Comparison of ENCODE assay signal across 21 cellular contexts in the genomic region with DNA sequence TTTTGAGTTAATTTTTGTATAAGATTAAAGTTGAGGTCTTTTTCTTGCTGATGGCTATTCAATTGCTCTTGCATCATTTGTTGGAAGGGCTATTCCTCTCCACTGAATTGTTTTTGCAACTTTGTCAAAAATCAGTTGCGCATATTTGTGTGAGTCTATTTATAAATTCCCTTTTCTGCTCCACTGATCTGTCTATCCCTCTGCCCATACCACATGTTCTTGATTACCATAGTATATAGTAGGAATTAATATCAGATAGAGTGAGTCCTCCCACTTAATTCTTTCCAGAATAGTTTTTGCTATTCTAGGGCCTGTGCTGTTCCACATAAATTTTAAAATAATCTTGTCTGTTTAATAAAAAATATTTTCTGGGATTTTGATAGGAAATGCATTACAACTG.
"Had no signal": no experiment of that assay in that cellular context is flagged by ENCODE, and none has a peak within 500 bp of the region (broad histone marks: within the 10 kb centered on the region; RNA-seq: fewer than 3 reads in every experiment).

No MANE protein-coding gene starts in this region.

- H3K27ac Mint-ChIP-seq: naive thymus-derived CD4-positive, alpha-beta T cell; nephron progenitor cell; stimulated activated effector memory CD8-positive, alpha-beta T cell treated with anti-CD3 and anti-CD28 coated beads, Interleukin-12 subunit alpha, Interleukin-12 subunit beta, amount 100 ng/mL, for 72 hours had no signal

- FAIRE-seq: endothelial cell of umbilical vein, islet of Langerhans had no signal

- H3K4me3 ChIP-seq: colonic mucosa, heart left ventricle, psoas muscle, right lobe of liver, tibial artery, upper lobe of left lung, uterus had no signal

- H3K4me1 Mint-ChIP-seq: nephron progenitor cell; stimulated activated effector memory CD8-positive, alpha-beta T cell treated with anti-CD3 and anti-CD28 coated beads, Interleukin-12 subunit alpha, Interleukin-12 subunit beta, amount 100 ng/mL, for 72 hours had no signal

- H3K9me3 Mint-ChIP-seq: naive thymus-derived CD4-positive, alpha-beta T cell; nephron progenitor cell; stimulated activated effector memory CD8-positive, alpha-beta T cell treated with anti-CD3 and anti-CD28 coated beads, Interleukin-12 subunit alpha, Interleukin-12 subunit beta, amount 100 ng/mL, for 72 hours had no signal

- ATAC-seq: heart left ventricle; naive thymus-derived CD4-positive, alpha-beta T cell; psoas muscle; right lobe of liver; stimulated activated effector memory CD8-positive, alpha-beta T cell treated with anti-CD3 and anti-CD28 coated beads, Interleukin-12 subunit alpha, Interleukin-12 subunit beta, amount 100 ng/mL, for 72 hours; stimulated activated naive CD8-positive, alpha-beta T cell treated with anti-CD3 and anti-CD28 coated beads, Interleukin-15, Interleukin-2, amounts not matched to agents 100 U/mL and 50 U/mL, for 24 hours had no signal

- H3K27ac ChIP-seq: colonic mucosa, heart left ventricle, psoas muscle, right lobe of liver, tibial artery, upper lobe of left lung, uterus had no signal

- H3K36me3 ChIP-seq: colonic mucosa, heart left ventricle, right lobe of liver, tibial artery, upper lobe of left lung, uterus had no signal

- H3K27me3 ChIP-seq: colonic mucosa, right lobe of liver, tibial artery, upper lobe of left lung, uterus had no signal

- H3K4me3 Mint-ChIP-seq: naive thymus-derived CD4-positive, alpha-beta T cell; nephron progenitor cell; stimulated activated effector memory CD8-positive, alpha-beta T cell treated with anti-CD3 and anti-CD28 coated beads, Interleukin-12 subunit alpha, Interleukin-12 subunit beta, amount 100 ng/mL, for 72 hours had no signal

- H3K36me3 Mint-ChIP-seq: naive thymus-derived CD4-positive, alpha-beta T cell; stimulated activated effector memory CD8-positive, alpha-beta T cell treated with anti-CD3 and anti-CD28 coated beads, Interleukin-12 subunit alpha, Interleukin-12 subunit beta, amount 100 ng/mL, for 72 hours had no signal

- H3K4me1 ChIP-seq: colonic mucosa, heart left ventricle, psoas muscle, right lobe of liver, tibial artery, upper lobe of left lung, uterus had no signal

- DNase-seq: colonic mucosa; dermis blood vessel endothelial cell; erythroblast; foreskin melanocyte; heart left ventricle; hypothalamus; kidney glomerular epithelial cell; naive thymus-derived CD4-positive, alpha-beta T cell; nephron progenitor cell; psoas muscle; retina; right lobe of liver; stimulated activated CD4-positive, alpha-beta T cell treated with anti-CD3 and anti-CD28 coated beads, Interleukin-4, amount 100 ng/mL, for 1 hour; stimulated activated CD8-positive, alpha-beta memory T cell treated with anti-CD3 and anti-CD28 coated beads, Interleukin-4, amount 100 ng/mL, for 48 hours; stimulated activated naive CD8-positive, alpha-beta T cell treated with anti-CD3 and anti-CD28 coated beads, Interleukin-15, Interleukin-2, amounts not matched to agents 100 U/mL and 50 U/mL, for 24 hours; tibial artery; upper lobe of left lung; uterus had no signal
